Comparison of ENCODE assay signal across 1 cellular context in the genomic region with DNA sequence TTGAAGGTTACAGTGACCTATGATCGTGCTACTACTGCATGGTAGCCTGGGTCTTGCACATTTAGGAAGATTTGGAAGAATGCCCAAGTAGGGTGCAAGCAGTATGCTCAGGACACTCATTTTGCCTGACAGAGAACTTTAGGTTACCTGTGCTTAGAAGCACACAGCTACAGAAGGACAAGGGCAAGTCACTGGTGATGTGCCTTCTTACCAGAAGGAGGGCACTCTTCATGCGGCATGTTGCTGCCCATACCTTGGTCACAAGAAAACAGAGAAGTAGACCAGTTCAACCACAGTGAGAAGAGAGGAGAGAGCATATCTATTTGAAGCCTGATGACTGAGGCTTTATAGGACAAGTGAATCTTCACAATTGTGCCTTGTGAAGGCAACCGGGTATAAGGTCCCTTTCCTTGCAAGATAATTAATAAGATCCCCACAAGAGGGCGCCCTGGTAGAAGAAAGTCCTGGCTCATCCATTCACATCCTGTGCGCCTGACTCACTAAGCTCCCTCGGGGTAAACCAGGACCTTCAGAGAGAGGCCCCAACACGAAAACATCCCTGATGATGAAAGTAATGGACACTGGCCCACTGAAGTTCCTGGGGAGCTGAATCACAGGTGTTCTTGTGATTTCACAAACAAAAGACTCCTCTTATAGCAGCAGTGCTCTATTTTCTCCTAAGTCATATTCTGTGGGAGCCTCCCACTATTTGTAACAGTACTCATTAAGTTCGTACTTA.
TF ChIP-seq lines count a peak whose summit lies in the region.

No MANE protein-coding gene starts in this region.

TF ChIP-seq in GM12878, 131 proteins besides CTCF, POLR2A, EP300 and RAD21 (continued from another document):
- TF ChIP-seq HCFC1 (IDR thresholded peaks at IDR 0.05; ENCODE audit: low read length) (no peak), EGR1 (IDR thresholded peaks at IDR 0.05; ENCODE audit: borderline replicate concordance in 1 of 2, low read depth in 2 of 2, low read length in 2 of 2) (no peak), YY1 (IDR thresholded peaks at IDR 0.05; ENCODE audit: low read depth, low read length) (no peak; the same call in 1 of the 2 replicates), ZZZ3 (IDR thresholded peaks at IDR 0.05; ENCODE audit: control insufficient read depth, insufficient read length, low read depth) (no peak), CBX3 (IDR thresholded peaks at IDR 0.05; ENCODE audit: borderline replicate concordance, low read depth) (no peak), CHD1 (IDR thresholded peaks at IDR 0.05; ENCODE audit: low read depth, low read length) (no peak), SKIL (IDR thresholded peaks at IDR 0.05; ENCODE audit: low read depth, poor library complexity, severe bottlenecking) (peak; percentile 26), SMC3 (IDR thresholded peaks at IDR 0.05; ENCODE audit: borderline replicate concordance, low read length) (peak; percentile 92)
- TF ChIP-seq, protein P1, sequence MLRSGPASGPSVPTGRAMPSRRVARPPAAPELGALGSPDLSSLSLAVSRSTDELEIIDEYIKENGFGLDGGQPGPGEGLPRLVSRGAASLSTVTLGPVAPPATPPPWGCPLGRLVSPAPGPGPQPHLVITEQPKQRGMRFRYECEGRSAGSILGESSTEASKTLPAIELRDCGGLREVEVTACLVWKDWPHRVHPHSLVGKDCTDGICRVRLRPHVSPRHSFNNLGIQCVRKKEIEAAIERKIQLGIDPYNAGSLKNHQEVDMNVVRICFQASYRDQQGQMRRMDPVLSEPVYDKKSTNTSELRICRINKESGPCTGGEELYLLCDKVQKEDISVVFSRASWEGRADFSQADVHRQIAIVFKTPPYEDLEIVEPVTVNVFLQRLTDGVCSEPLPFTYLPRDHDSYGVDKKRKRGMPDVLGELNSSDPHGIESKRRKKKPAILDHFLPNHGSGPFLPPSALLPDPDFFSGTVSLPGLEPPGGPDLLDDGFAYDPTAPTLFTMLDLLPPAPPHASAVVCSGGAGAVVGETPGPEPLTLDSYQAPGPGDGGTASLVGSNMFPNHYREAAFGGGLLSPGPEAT (IDR thresholded peaks at IDR 0.05; ENCODE audit: low read depth), result 0 out of 2 replicates have a peak, but pooled peaks have one; percentile 26
